In the genomic region with DNA sequence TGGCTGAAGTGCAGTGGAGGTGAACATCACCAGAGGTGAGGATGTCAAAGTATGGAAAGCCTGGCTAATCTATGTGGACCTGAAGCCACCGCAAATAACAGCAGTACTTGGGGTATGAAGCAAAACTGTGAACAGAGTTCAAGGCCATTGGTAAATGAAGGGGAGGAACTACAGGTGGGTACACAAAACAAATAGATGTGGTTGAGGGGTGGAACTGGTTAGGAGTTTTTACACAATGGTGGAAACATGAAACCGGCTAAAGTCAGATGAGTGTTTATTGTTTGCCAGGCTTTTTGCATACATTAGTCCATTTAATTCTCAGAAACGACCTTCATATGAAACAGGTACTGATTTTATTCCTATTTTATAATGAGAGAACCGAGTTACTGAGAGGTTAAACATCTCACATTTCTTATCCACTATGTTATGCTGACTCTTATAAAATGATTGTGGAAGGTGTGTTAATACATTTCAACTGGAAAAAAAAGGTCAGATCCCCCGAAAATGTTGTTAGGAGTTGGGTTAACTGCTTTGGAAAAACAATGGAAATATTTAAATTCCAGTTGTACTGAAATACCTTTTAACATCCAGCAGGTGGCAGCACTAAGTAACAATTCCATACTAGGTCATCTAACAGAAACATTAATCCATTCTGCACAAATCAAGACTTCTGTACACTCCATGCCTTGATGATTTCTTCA, we compare ENCODE assay signal across 8 cellular contexts. TPM values are rescaled to one million over a fixed set of nuclear protein-coding genes. Genes with fewer than 3 reads are reported as not detected.
A peak's percentile ranks its signal among the peaks of the same experiment; 100 is the strongest.
DNase-seq lines count a peak whose midpoint lies in the region; ATAC-seq and TF ChIP-seq lines count a peak whose summit lies in the region.

No MANE protein-coding gene starts in this region.

- ATAC-seq in upper lobe of left lung (ENCODE audit: low FRiP score in 2 of 2): peak in 1 of 2 donors; percentile 74
- ATAC-seq in HG02642 (IDR thresholded peaks at IDR 0.05; ENCODE audit: poor library complexity, unreplicated experiment): no peak

- TF ChIP-seq EP300 in upper lobe of left lung (IDR thresholded peaks at IDR 0.05): no peak

- H3K4me3 ChIP-seq in WI38 (ENCODE audit: low read depth, low read length): no peak overlapping the region
- H3K4me3 ChIP-seq in upper lobe of left lung: no peak overlapping the region

- H3K36me3 ChIP-seq in upper lobe of left lung: peaks cover 0 to 67% (median 29%) of the 10 kb centered on the region in 4 donors

- no peak overlapping the region for H3K27ac ChIP-seq in upper lobe of left lung

- WGBS in upper lobe of left lung, 2 donors: 68 to 69% methylated on average over 5 of the region's 5 CpGs

- no peak for TF ChIP-seq POLR2A in upper lobe of left lung (IDR thresholded peaks at IDR 0.05)

- peak; percentile 52 for TF ChIP-seq CTCF in GM12872 (IDR thresholded peaks at IDR 0.05; ENCODE audit: insufficient read depth, low read depth, low read length)
- TF ChIP-seq CTCF in WI38 (IDR thresholded peaks at IDR 0.05; ENCODE audit: low read depth, low read length): peak; percentile 33; the same call in 1 of the 2 replicates
- TF ChIP-seq CTCF in upper lobe of left lung (IDR thresholded peaks at IDR 0.05): peak; percentile 41 to 70 (median 58)

- DNase-seq in AG08396 (ENCODE audit: low spot score): peak; percentile 30
- peak; percentile 30 for DNase-seq in NCI-H146 (lab: John Stamatoyannopoulos, UW)
- DNase-seq in iPS-NIHi11 (ENCODE audit: low spot score): peak; percentile 41
- no peak for DNase-seq in upper lobe of left lung
- DNase-seq in cortex of kidney (lab: John Stamatoyannopoulos, UW): no peak

- no peaks in the 10 kb centered on the region for H3K9me3 ChIP-seq in upper lobe of left lung

- no peaks in the 10 kb centered on the region for H3K27me3 ChIP-seq in upper lobe of left lung

- H3K4me1 ChIP-seq in upper lobe of left lung: no peaks in the 10 kb centered on the region

RNA-seq across cellular contexts. Expression of gene GTF2B, which starts 44.3 kb away (rescaled TPM):
- 10 to 100 TPM in 5 of 6 donors, 1 to 10 TPM in 1; 6.3 to 37.3 (median 24.4) TPM for total RNA-seq in upper lobe of left lung

RNA-seq across cellular contexts. Expression of gene KYAT3, which starts 56.8 kb away (rescaled TPM):
- 10 to 100 TPM in 5 of 6 donors, 1 to 10 TPM in 1; 6.5 to 31.9 (median 18.8) TPM for total RNA-seq in upper lobe of left lung

RNA-seq across cellular contexts. Expression of gene RBMXL1, which starts 56.8 kb away (rescaled TPM):
- total RNA-seq in upper lobe of left lung: 10 to 100 TPM in 5 of 6 donors, 1 to 10 TPM in 1; 3.0 to 20.7 (median 14.5) TPM

Comparison
In these comparisons a context has a peak if more than half of its experiments do, and no peak if none do; other contexts are left out.
1. DNase-seq: peak in AG08396 (single experiment), NCI-H146 (single experiment) and iPS-NIHi11 (single experiment); none in upper lobe of left lung (0 of 2) and cortex of kidney (single experiment).
2. Peak in every context shown above with its lines, with median percentiles within 50 percentile points of each other: CTCF ChIP-seq.